16 cellular contexts compared by ENCODE assay signal in the genomic region with DNA sequence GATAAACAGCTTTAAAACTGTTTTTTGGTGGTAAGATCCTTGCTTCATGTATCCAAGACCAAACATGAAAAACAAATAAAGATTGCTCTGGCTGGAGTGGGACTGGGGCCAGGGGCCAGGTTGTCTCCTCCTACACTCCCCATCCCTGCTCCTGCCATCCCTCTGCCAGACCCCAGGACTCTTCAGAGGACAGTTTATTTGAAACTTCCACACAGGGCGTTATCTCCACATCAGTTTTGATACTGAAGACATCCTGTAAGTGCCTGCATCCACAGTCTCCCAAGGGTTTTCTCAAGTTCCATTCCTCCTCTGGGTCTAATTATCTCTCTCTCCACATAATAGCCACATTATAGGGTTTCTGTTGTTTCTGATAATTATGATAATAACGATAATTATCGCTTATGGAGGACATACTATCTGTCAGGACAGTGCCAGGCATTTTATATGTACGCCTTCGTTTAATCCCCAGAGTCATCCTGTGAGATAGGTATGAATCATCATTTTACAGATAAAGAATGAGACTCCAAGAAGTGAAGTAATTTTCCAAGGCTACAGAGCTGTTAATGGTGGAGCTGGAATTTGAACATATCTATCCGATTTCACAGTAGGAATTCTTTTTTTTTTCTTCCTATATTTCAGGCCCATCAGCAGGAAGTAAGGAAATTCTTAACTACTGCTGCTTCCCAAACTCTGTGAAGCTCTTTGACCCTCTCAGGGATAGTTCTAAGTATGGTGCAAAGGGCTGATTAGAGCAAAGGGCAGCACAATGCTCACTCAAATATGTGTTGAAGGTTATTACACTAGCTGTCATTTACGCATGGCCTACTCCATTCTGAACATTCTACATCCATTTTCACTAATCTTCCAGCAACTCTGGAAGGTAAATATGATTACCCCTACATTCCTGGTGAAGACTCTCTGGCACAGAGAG.
A peak's percentile ranks its signal among the peaks of the same experiment; 100 is the strongest.
DNase-seq lines count a peak whose midpoint lies in the region; ATAC-seq, FAIRE-seq and TF ChIP-seq lines count a peak whose summit lies in the region.
"Had no signal": no experiment of that assay in that cellular context is flagged by ENCODE, and none has a peak within 500 bp of the region (broad histone marks: within the 10 kb centered on the region; RNA-seq: fewer than 3 reads in every experiment).

No MANE protein-coding gene starts in this region.

- in situ Hi-C loops in astrocyte of the spinal cord (cut with HindIII; ENCODE audit: low sequenced_read_pairs): no loop called here
- in situ Hi-C loops in gastrocnemius medialis (cut with MboI; ENCODE audit: low sequenced_read_pairs in 4 of 4): no loop called here

- no peak overlapping the region for H2AFZ ChIP-seq in neural cell (ENCODE audit: low read depth, low read length)

- no peak for TF ChIP-seq EP300 in neural cell (conservative IDR thresholded peaks at IDR 0.05; ENCODE audit: poor library complexity, severe bottlenecking)

- H3K9me3 ChIP-seq in neural cell (ENCODE audit: low read length): no peaks in the 10 kb centered on the region
- H3K9me3 ChIP-seq in gastrocnemius medialis: no peaks in the 10 kb centered on the region
- H3K9me3 ChIP-seq: MG63 had no signal

- intact Hi-C loops in gastrocnemius medialis (cut with DNase I; ENCODE audit: low total_unique reads): no loop called here

- TF ChIP-seq POLR2A in gastrocnemius medialis (IDR thresholded peaks at IDR 0.05): no peak

- H4K20me1 ChIP-seq in neural cell (ENCODE audit: insufficient read depth): no peaks in the 10 kb centered on the region

- no peaks in the 10 kb centered on the region for H3K4me1 ChIP-seq in gastrocnemius medialis

- H3F3A ChIP-seq in neural cell (ENCODE audit: insufficient read depth, low read length, poor library complexity, severe bottlenecking): peaks cover 3% of the 10 kb centered on the region

- TF ChIP-seq CTCF in astrocyte of the spinal cord (IDR thresholded peaks at IDR 0.05; ENCODE audit: low read depth, low read length) (no peak), neural cell (IDR thresholded peaks at IDR 0.05; ENCODE audit: poor library complexity, severe bottlenecking) (no peak), gastrocnemius medialis (IDR thresholded peaks at IDR 0.05 in 4 of 5, conservative IDR thresholded peaks at IDR 0.05 in 1 of 5) (no peak)

- H3K9ac ChIP-seq in neural cell (ENCODE audit: low read length): no peak overlapping the region

- H3K36me3 ChIP-seq in neural cell (ENCODE audit: insufficient read depth, low read length): no peaks in the 10 kb centered on the region
- no peaks in the 10 kb centered on the region for H3K36me3 ChIP-seq in gastrocnemius medialis
- H3K36me3 ChIP-seq: MG63 had no signal

- FAIRE-seq in RCC 7860 (lab: Jason Lieb, UNC): no peak

- H3K4me2 ChIP-seq in neural cell (ENCODE audit: low read length): no peak overlapping the region

- no peaks in the 10 kb centered on the region for H3K9me2 ChIP-seq in neural cell (ENCODE audit: insufficient read depth, low read length)

- no peak overlapping the region for H3K4me3 ChIP-seq in astrocyte of the spinal cord (ENCODE audit: low read depth, low read length)
- no peak overlapping the region for H3K4me3 ChIP-seq in neural cell (ENCODE audit: low read length)
- no peak overlapping the region for H3K4me3 ChIP-seq in gastrocnemius medialis
- H3K4me3 ChIP-seq: MG63 had no signal

- H3K27me3 ChIP-seq in neural cell (ENCODE audit: insufficient read depth, low read depth, low read length) (no peaks in the 10 kb centered on the region), gastrocnemius medialis (no peaks in the 10 kb centered on the region)

- no peak for TF ChIP-seq RAD21 in neural cell (conservative IDR thresholded peaks at IDR 0.05)

- peak; percentile 1 for DNase-seq in DMS 273 (lab: John Stamatoyannopoulos, UW; ENCODE audit: unreplicated experiment)
- no peak for DNase-seq in DMS 273 treated with DMSO at 0.1 percent for 48 hours (lab: John Stamatoyannopoulos, UW)
- DNase-seq in NCI-H2171 treated with DMSO at 0.1 percent for 48 hours (lab: John Stamatoyannopoulos, UW): peak; percentile 23
- peak; percentile 1 for DNase-seq in astrocyte of the spinal cord (ENCODE audit: low read depth, low spot score)
- DNase-seq in gastrocnemius medialis: no peak
- no peak for DNase-seq in SIG-M5 (lab: John Stamatoyannopoulos, UW)
- DNase-seq in RCC 7860 (ENCODE audit: low spot score): no peak
- DNase-seq: activated CD8-positive, alpha-beta memory T cell treated with anti-CD3 and anti-CD28 coated beads for 24 hours; CD8-positive, alpha-beta T cell; MG63; natural killer cell; NCI-H2107; retina; SW 1271 had no signal

- ATAC-seq in gastrocnemius medialis: no peak
- ATAC-seq: CD8-positive, alpha-beta T cell; natural killer cell had no signal

- H3K79me2 ChIP-seq in neural cell (replicated peaks; ENCODE audit: insufficient read depth, low read length): no peaks in the 10 kb centered on the region

- no peak overlapping the region for H3K27ac ChIP-seq in neural cell (ENCODE audit: low read length)
- H3K27ac ChIP-seq in gastrocnemius medialis: no peak overlapping the region
- H3K27ac ChIP-seq: 22Rv1 had no signal

TF ChIP-seq in neural cell, 6 proteins besides CTCF, POLR2A, EP300 and RAD21:
- no peak for TF ChIP-seq SMC3 (conservative IDR thresholded peaks at IDR 0.05; ENCODE audit: poor library complexity)
- TF ChIP-seq, protein P1, sequence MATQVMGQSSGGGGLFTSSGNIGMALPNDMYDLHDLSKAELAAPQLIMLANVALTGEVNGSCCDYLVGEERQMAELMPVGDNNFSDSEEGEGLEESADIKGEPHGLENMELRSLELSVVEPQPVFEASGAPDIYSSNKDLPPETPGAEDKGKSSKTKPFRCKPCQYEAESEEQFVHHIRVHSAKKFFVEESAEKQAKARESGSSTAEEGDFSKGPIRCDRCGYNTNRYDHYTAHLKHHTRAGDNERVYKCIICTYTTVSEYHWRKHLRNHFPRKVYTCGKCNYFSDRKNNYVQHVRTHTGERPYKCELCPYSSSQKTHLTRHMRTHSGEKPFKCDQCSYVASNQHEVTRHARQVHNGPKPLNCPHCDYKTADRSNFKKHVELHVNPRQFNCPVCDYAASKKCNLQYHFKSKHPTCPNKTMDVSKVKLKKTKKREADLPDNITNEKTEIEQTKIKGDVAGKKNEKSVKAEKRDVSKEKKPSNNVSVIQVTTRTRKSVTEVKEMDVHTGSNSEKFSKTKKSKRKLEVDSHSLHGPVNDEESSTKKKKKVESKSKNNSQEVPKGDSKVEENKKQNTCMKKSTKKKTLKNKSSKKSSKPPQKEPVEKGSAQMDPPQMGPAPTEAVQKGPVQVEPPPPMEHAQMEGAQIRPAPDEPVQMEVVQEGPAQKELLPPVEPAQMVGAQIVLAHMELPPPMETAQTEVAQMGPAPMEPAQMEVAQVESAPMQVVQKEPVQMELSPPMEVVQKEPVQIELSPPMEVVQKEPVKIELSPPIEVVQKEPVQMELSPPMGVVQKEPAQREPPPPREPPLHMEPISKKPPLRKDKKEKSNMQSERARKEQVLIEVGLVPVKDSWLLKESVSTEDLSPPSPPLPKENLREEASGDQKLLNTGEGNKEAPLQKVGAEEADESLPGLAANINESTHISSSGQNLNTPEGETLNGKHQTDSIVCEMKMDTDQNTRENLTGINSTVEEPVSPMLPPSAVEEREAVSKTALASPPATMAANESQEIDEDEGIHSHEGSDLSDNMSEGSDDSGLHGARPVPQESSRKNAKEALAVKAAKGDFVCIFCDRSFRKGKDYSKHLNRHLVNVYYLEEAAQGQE (IDR thresholded peaks at IDR 0.05; ENCODE audit: borderline replicate concordance): peak; percentile 44

Comparison
In these comparisons a context has a peak if more than half of its experiments do, and no peak if none do; other contexts are left out.
1. DNase-seq: peak in DMS 273 (single experiment), NCI-H2171 treated with DMSO at 0.1 percent for 48 hours (single experiment) and astrocyte of the spinal cord (single experiment); none in DMS 273 treated with DMSO at 0.1 percent for 48 hours (single experiment), gastrocnemius medialis (0 of 2), SIG-M5 (single experiment) and RCC 7860 (single experiment).